Comparison of ENCODE assay signal across 24 cellular contexts in the genomic region with DNA sequence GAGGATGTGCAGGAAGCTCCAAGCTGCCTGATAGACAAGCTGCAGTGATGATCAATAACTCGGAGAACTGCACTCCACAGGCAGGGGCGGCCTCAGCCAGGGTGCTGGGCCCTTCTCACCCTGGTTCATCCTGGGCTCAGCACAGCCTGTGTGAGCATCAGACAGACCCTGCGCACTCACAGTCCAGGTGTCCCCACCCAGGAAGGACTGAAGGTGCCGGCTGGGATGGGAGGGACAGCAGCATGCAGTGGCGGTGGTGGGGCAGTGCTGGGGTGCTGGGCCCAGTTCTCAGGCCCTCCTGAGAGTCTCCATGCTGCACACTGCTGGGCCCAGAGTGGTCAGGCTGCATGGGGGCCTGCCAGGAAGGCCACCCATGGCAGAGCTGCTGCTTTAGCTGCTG.
DNase-seq lines count a peak whose midpoint lies in the region; ATAC-seq and TF ChIP-seq lines count a peak whose summit lies in the region.
"Had no signal": no experiment of that assay in that cellular context is flagged by ENCODE, and none has a peak within 500 bp of the region (broad histone marks: within the 10 kb centered on the region; RNA-seq: fewer than 3 reads in every experiment).

No MANE protein-coding gene starts in this region.

- H3K9me3 Mint-ChIP-seq in stimulated activated naive CD8-positive, alpha-beta T cell treated with anti-CD3 and anti-CD28 coated beads, Interleukin-15, amount 100 ng/mL, for 72 hours: no peaks in the 10 kb centered on the region
- H3K9me3 Mint-ChIP-seq in activated T-helper 17 cell treated with anti-CD3 and anti-CD28 coated beads, Interleukin-2, amount 50 U/mL, for 72 hours: no peaks in the 10 kb centered on the region
- H3K9me3 Mint-ChIP-seq: activated CD4-positive, alpha-beta T cell treated with anti-CD3 and anti-CD28 coated beads, Interleukin-2, amount 10 ng/mL, durations not matched to agents 24 days and 14 days; stimulated activated naive B cell treated with anti-CD40 and anti-IgM and Interleukin-4, amounts not matched to agents 10 μg/mL and 1 μg/mL and 100 μg/mL, for 72 hours; T-helper 2 cell treated with Interferon-gamma antibody and Interleukin-4, amounts not matched to agents 5 μg/mL and 100 μg/mL, for 36 hours had no signal

- peaks cover 0 to 6% of the 10 kb centered on the region in 2 donors for H3K4me1 ChIP-seq in right atrium auricular region
- no peaks in the 10 kb centered on the region for H3K4me1 ChIP-seq in spleen
- H3K4me1 ChIP-seq: BE2C, lower lobe of right lung had no signal

- intact Hi-C loops in spleen (cut with DNase I; ENCODE audit: low total_unique reads): no loop called here

- H3K9me3 ChIP-seq in right atrium auricular region (no peaks in the 10 kb centered on the region), spleen (no peaks in the 10 kb centered on the region)
- H3K9me3 ChIP-seq: BE2C, lower lobe of right lung, SK-N-SH had no signal

- H3K27me3 ChIP-seq in right atrium auricular region: no peaks in the 10 kb centered on the region
- peaks cover 0 to 10% (median 0%) of the 10 kb centered on the region in 7 donors for H3K27me3 ChIP-seq in spleen (replicated peaks in 1 of 7)
- H3K27me3 ChIP-seq: BE2C had no signal

- H3K4me3 ChIP-seq in right atrium auricular region (no peak overlapping the region), spleen (no peak overlapping the region)
- H3K4me3 ChIP-seq: lower lobe of right lung had no signal

- ATAC-seq in stimulated activated naive CD8-positive, alpha-beta T cell treated with anti-CD3 and anti-CD28 coated beads, Interleukin-15, amount 100 ng/mL, for 72 hours: peak; percentile 39
- no peak for ATAC-seq in stimulated activated naive CD8-positive, alpha-beta T cell treated with anti-CD3 and anti-CD28 coated beads, Interleukin-15, Interleukin-2, amounts not matched to agents 100 U/mL and 50 U/mL, for 24 hours
- ATAC-seq in activated T-helper 17 cell treated with anti-CD3 and anti-CD28 coated beads, Interleukin-2, amount 50 U/mL, for 72 hours (replicated peaks): no peak
- no peak for ATAC-seq in activated CD4-positive, CD25-positive, alpha-beta regulatory T cell treated with anti-CD3 and anti-CD28 coated beads, Interleukin-2, amount 50 U/mL, for 24 hours
- ATAC-seq: stimulated activated naive B cell treated with anti-CD40 and anti-IgM and Interleukin-4, amounts not matched to agents 10 μg/mL and 1 μg/mL and 100 μg/mL, for 72 hours had no signal

- H3K36me3 Mint-ChIP-seq in activated T-helper 17 cell treated with anti-CD3 and anti-CD28 coated beads, Interleukin-2, amount 50 U/mL, for 72 hours (ENCODE audit: low read depth): no peaks in the 10 kb centered on the region
- H3K36me3 Mint-ChIP-seq: stimulated activated naive B cell treated with anti-CD40 and anti-IgM and Interleukin-4, amounts not matched to agents 10 μg/mL and 1 μg/mL and 100 μg/mL, for 72 hours had no signal

- no peaks in the 10 kb centered on the region for H3K27me3 Mint-ChIP-seq in stimulated activated naive CD8-positive, alpha-beta T cell treated with anti-CD3 and anti-CD28 coated beads, Interleukin-15, amount 100 ng/mL, for 72 hours
- H3K27me3 Mint-ChIP-seq in activated T-helper 17 cell treated with anti-CD3 and anti-CD28 coated beads, Interleukin-2, amount 50 U/mL, for 72 hours: peaks cover 14% of the 10 kb centered on the region
- H3K27me3 Mint-ChIP-seq: activated CD4-positive, alpha-beta T cell treated with anti-CD3 and anti-CD28 coated beads, Interleukin-2, amount 10 ng/mL, durations not matched to agents 24 days and 14 days had no signal

- H3K27ac ChIP-seq in right atrium auricular region: peak overlapping the region; percentile 40 to 48
- no peak overlapping the region for H3K27ac ChIP-seq in spleen
- H3K27ac ChIP-seq: epithelial cell of prostate, lower lobe of right lung had no signal

- H3K36me3 ChIP-seq in right atrium auricular region (no peaks in the 10 kb centered on the region), spleen (no peaks in the 10 kb centered on the region)
- H3K36me3 ChIP-seq: BE2C, lower lobe of right lung had no signal

- no peak for TF ChIP-seq POLR2A in spleen (IDR thresholded peaks at IDR 0.05)

- TF ChIP-seq CTCF in right atrium auricular region (IDR thresholded peaks at IDR 0.05) (no peak), spleen (IDR thresholded peaks at IDR 0.05 in 8 of 11, conservative IDR thresholded peaks at IDR 0.05 in 3 of 11) (no peak)

- H3K4me1 Mint-ChIP-seq in stimulated activated naive CD8-positive, alpha-beta T cell treated with anti-CD3 and anti-CD28 coated beads, Interleukin-15, amount 100 ng/mL, for 72 hours: peaks cover 11% of the 10 kb centered on the region
- peaks cover 5% of the 10 kb centered on the region for H3K4me1 Mint-ChIP-seq in activated T-helper 17 cell treated with anti-CD3 and anti-CD28 coated beads, Interleukin-2, amount 50 U/mL, for 72 hours
- H3K4me1 Mint-ChIP-seq: activated CD4-positive, alpha-beta T cell treated with anti-CD3 and anti-CD28 coated beads, Interleukin-2, amount 10 ng/mL, durations not matched to agents 24 days and 14 days; stimulated activated naive B cell treated with anti-CD40 and anti-IgM and Interleukin-4, amounts not matched to agents 10 μg/mL and 1 μg/mL and 100 μg/mL, for 72 hours had no signal

- no peak for DNase-seq in stimulated activated naive CD8-positive, alpha-beta T cell treated with anti-CD3 and anti-CD28 coated beads, Interleukin-15, amount 100 ng/mL, for 72 hours
- DNase-seq in stimulated activated naive CD8-positive, alpha-beta T cell treated with anti-CD3 and anti-CD28 coated beads, Interleukin-15, Interleukin-2, amounts not matched to agents 100 U/mL and 50 U/mL, for 24 hours: no peak
- DNase-seq in right atrium auricular region (ENCODE audit: low spot score) (no peak), spleen (peak; percentile 53), NCI-H2227 (lab: John Stamatoyannopoulos, UW; ENCODE audit: unreplicated experiment) (no peak)
- no peak for DNase-seq in stimulated activated CD4-positive, alpha-beta T cell treated with anti-CD3 and anti-CD28 coated beads, Interleukin-2, amount 100 ng/mL, for 24 hours
- DNase-seq: activated CD4-positive, alpha-beta T cell treated with anti-CD3 and anti-CD28 coated beads, Interleukin-2, amount 10 ng/mL, durations not matched to agents 24 days and 14 days; BE2C; effector CD4-positive, alpha-beta T cell; foreskin fibroblast; GDM1; IMR-90; lower lobe of right lung; NCI-H1092 treated with DMSO at 0.1 percent for 48 hours; NCI-H1930; NCI-H2227 treated with DMSO at 0.1 percent for 48 hours; SK-N-SH; small intestine; stimulated activated naive B cell treated with anti-CD40 and anti-IgM and Interleukin-4, amounts not matched to agents 10 μg/mL and 1 μg/mL and 100 μg/mL, for 72 hours; trophoblast cell had no signal

- H3K4me3 Mint-ChIP-seq in stimulated activated naive CD8-positive, alpha-beta T cell treated with anti-CD3 and anti-CD28 coated beads, Interleukin-15, amount 100 ng/mL, for 72 hours: no peak overlapping the region
- no peak overlapping the region for H3K4me3 Mint-ChIP-seq in activated T-helper 17 cell treated with anti-CD3 and anti-CD28 coated beads, Interleukin-2, amount 50 U/mL, for 72 hours
- H3K4me3 Mint-ChIP-seq: activated CD4-positive, alpha-beta T cell treated with anti-CD3 and anti-CD28 coated beads, Interleukin-2, amount 10 ng/mL, durations not matched to agents 24 days and 14 days; stimulated activated naive B cell treated with anti-CD40 and anti-IgM and Interleukin-4, amounts not matched to agents 10 μg/mL and 1 μg/mL and 100 μg/mL, for 72 hours; T-helper 2 cell treated with Interferon-gamma antibody and Interleukin-4, amounts not matched to agents 5 μg/mL and 100 μg/mL, for 36 hours had no signal

- WGBS in spleen, 5 donors: 84 to 93% (median 90%) methylated on average over 4 to 5 of the region's 5 CpGs

- H3K27ac Mint-ChIP-seq in stimulated activated naive CD8-positive, alpha-beta T cell treated with anti-CD3 and anti-CD28 coated beads, Interleukin-15, amount 100 ng/mL, for 72 hours: no peak overlapping the region
- H3K27ac Mint-ChIP-seq in activated T-helper 17 cell treated with anti-CD3 and anti-CD28 coated beads, Interleukin-2, amount 50 U/mL, for 72 hours: no peak overlapping the region
- H3K27ac Mint-ChIP-seq: activated CD4-positive, alpha-beta T cell treated with anti-CD3 and anti-CD28 coated beads, Interleukin-2, amount 10 ng/mL, durations not matched to agents 24 days and 14 days; stimulated activated naive B cell treated with anti-CD40 and anti-IgM and Interleukin-4, amounts not matched to agents 10 μg/mL and 1 μg/mL and 100 μg/mL, for 72 hours; T-helper 2 cell treated with Interferon-gamma antibody and Interleukin-4, amounts not matched to agents 5 μg/mL and 100 μg/mL, for 36 hours had no signal

Comparison
In these comparisons a context has a peak if more than half of its experiments do, and no peak if none do; other contexts are left out.
1. H3K27ac ChIP-seq: peak in right atrium auricular region (2 of 2); none in spleen (0 of 8).